Comparison of ENCODE assay signal across 8 cellular contexts in genomic region chr3:155870133-155870944, GRCh38. TPM values are rescaled to one million over a fixed set of nuclear protein-coding genes. Genes with fewer than 3 reads are reported as not detected.
DNase-seq lines count a peak whose midpoint lies in the region; ATAC-seq and TF ChIP-seq lines count a peak whose summit lies in the region.

GMPS (plus strand) TSS chr3:155870650; CDS start chr3:155870871, 221 bp downstream.

- CTCF ChIA-PET in BJ (lab: Yijun Ruan, JAX) = interaction anchor here (0.7 to 1.2 kb wide), 3 partner anchors 9 to 102 kb away, joined by 3 read pairs; no protein-coding TSS in a partner anchor

- H3K27me3 ChIP-seq in BJ (ENCODE audit: control insufficient read depth, insufficient read depth, low read length) (no peaks in the 10 kb centered on the region), colonic mucosa (no peaks in the 10 kb centered on the region)

- H3K4me3 ChIP-seq in BJ (ENCODE audit: low read depth, low read length) = peak within 1 kb of the TSS; percentile 99
- peak within 1 kb of the TSS; percentile 99 for H3K4me3 ChIP-seq in colonic mucosa

- peak; percentile 61 for DNase-seq in BJ (ENCODE audit: low read depth)
- peak; percentile 84 for DNase-seq in GM19240 (ENCODE audit: insufficient read length, low spot score)
- DNase-seq in NCI-H524 treated with DMSO at 0.1 percent for 48 hours (lab: John Stamatoyannopoulos, UW) = peak; percentile 41
- DNase-seq in activated CD4-positive, alpha-beta T cell treated with anti-CD3 and anti-CD28 coated beads for 48 hours = peak; percentile 96
- DNase-seq in colonic mucosa = peak; percentile 94
- peak; percentile 93 to 95 for DNase-seq in left colon
- DNase-seq in stimulated activated CD4-positive, alpha-beta T cell treated with anti-CD3 and anti-CD28 coated beads, Interleukin-1b, Interleukin-23, amount 100 ng/mL, for 48 hours = peak; percentile 96

- peak within 1 kb of the TSS; percentile 96 for H3K27ac ChIP-seq in colonic mucosa

- peak; percentile 87 for ATAC-seq in HG03460 (IDR thresholded peaks at IDR 0.05; ENCODE audit: unreplicated experiment)
- ATAC-seq in left colon = peak; percentile 95

- POLR2A ChIA-PET in BJ (lab: Charles Lee) = interaction anchor here (0.6 kb wide), 2 partner anchors 605 to 736 kb away, joined by 3 to 11 read pairs; no protein-coding TSS in a partner anchor

- intact Hi-C loops in colonic mucosa (cut with DNase I) (no loop called here), left colon (cut with DNase I, micrococcal nuclease) (no loop called here)

- H3K9ac ChIP-seq in colonic mucosa (ENCODE audit: low read depth in 2 of 2, low read length in 2 of 2) = peak within 1 kb of the TSS; percentile 89 to 99

- H3K9me3 ChIP-seq in colonic mucosa = no peaks in the 10 kb centered on the region

- H3K36me3 ChIP-seq in BJ (ENCODE audit: control insufficient read depth, insufficient read depth, low read length) (no peaks in the 10 kb centered on the region), colonic mucosa (no peaks in the 10 kb centered on the region)

- H3K4me1 ChIP-seq in colonic mucosa = no peaks in the 10 kb centered on the region

- TF ChIP-seq CTCF in BJ (IDR thresholded peaks at IDR 0.05; ENCODE audit: insufficient read depth, low read depth, low read length) = peak; percentile 14; the same call in 1 of the 2 replicates
- TF ChIP-seq CTCF in colonic mucosa (IDR thresholded peaks at IDR 0.05) = peak; percentile 50

RNA-seq across cellular contexts. Expression of gene GMPS, which starts in this region (rescaled TPM):
- polyA plus RNA-seq in BJ (2011; rRNA removed) = 13.6 and 32.1 TPM in 2 replicates
- 17.4 and 24.8 TPM in 2 replicates for polyA minus RNA-seq in BJ (2011; rRNA and poly(A)+ RNA removed)
- 10 to 100 TPM; 40.9 to 62.9 TPM for total RNA-seq in colonic mucosa
- 10 to 100 TPM; 37.0 to 39.6 TPM for total RNA-seq in left colon

Comparison
In these comparisons a context has a peak if more than half of its experiments do, and no peak if none do; other contexts are left out.
1. Peak in every context shown above with its lines: DNase-seq, ATAC-seq, H3K4me3 ChIP-seq and H3K27ac ChIP-seq.
2. DNase-seq: peak in every context shown above with its lines; median percentile 96 in activated CD4-positive, alpha-beta T cell treated with anti-CD3 and anti-CD28 coated beads for 48 hours; 96 in stimulated activated CD4-positive, alpha-beta T cell treated with anti-CD3 and anti-CD28 coated beads, Interleukin-1b, Interleukin-23, amount 100 ng/mL, for 48 hours; 94 in colonic mucosa; 94 in left colon; 84 in GM19240; 61 in BJ; 41 in NCI-H524 treated with DMSO at 0.1 percent for 48 hours.